In genomic region chr18:9105420-9105819, GRCh38 we compare ENCODE assay signal across 1 cellular context.
TF ChIP-seq lines count a peak whose summit lies in the region.

No MANE protein-coding gene starts in this region.

TF ChIP-seq in IMR-90, 13 proteins besides CTCF, POLR2A, EP300 and RAD21 (continued from another document):
- TF ChIP-seq USF2 (IDR thresholded peaks at IDR 0.05; ENCODE audit: low read depth, low read length) (no peak), MAZ (IDR thresholded peaks at IDR 0.05; ENCODE audit: borderline replicate concordance, low read depth, low read length) (no peak), CEBPB (IDR thresholded peaks at IDR 0.05; ENCODE audit: low read depth, low read length) (no peak), FOS (IDR thresholded peaks at IDR 0.05; ENCODE audit: low read depth, low read length) (no peak), CHD1 (IDR thresholded peaks at IDR 0.05; ENCODE audit: low read depth, low read length) (no peak), BHLHE40 (IDR thresholded peaks at IDR 0.05; ENCODE audit: low read depth, low read length) (no peak), RFX5 (IDR thresholded peaks at IDR 0.05; ENCODE audit: low read depth, low read length) (no peak), MAFK (IDR thresholded peaks at IDR 0.05; ENCODE audit: low read depth, low read length) (no peak), MXI1 (IDR thresholded peaks at IDR 0.05; ENCODE audit: borderline replicate concordance, low read depth, low read length) (no peak), RCOR1 (IDR thresholded peaks at IDR 0.05; ENCODE audit: insufficient replicate concordance, low read length) (no peak), NFE2L2 (IDR thresholded peaks at IDR 0.05; ENCODE audit: low read depth, low read length) (no peak)
- TF ChIP-seq, protein P1, sequence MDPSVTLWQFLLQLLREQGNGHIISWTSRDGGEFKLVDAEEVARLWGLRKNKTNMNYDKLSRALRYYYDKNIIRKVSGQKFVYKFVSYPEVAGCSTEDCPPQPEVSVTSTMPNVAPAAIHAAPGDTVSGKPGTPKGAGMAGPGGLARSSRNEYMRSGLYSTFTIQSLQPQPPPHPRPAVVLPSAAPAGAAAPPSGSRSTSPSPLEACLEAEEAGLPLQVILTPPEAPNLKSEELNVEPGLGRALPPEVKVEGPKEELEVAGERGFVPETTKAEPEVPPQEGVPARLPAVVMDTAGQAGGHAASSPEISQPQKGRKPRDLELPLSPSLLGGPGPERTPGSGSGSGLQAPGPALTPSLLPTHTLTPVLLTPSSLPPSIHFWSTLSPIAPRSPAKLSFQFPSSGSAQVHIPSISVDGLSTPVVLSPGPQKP (IDR thresholded peaks at IDR 0.05; ENCODE audit: borderline replicate concordance, low read depth, low read length) = no peak
